In genomic region chr7:143712381-143712780, GRCh38 we compare ENCODE assay signal across 1 cellular context. TPM values are rescaled to one million over a fixed set of nuclear protein-coding genes. Genes with fewer than 3 reads are reported as not detected.
"Had no signal": no experiment of that assay in that cellular context is flagged by ENCODE, and none has a peak within 500 bp of the region (broad histone marks: within the 10 kb centered on the region; RNA-seq: fewer than 3 reads in every experiment).

No MANE protein-coding gene starts in this region.

RNA-seq across cellular contexts. Expression of gene CTAGE6, which starts 45.1 kb away (rescaled TPM):
- total RNA-seq: OCI-LY7 had no signal
